In genomic region chr19:44401108-44401786, GRCh38 we compare ENCODE assay signal across 8 cellular contexts. TPM values are rescaled to one million over a fixed set of nuclear protein-coding genes. Genes with fewer than 3 reads are reported as not detected.
DNase-seq lines count a peak whose midpoint lies in the region; FAIRE-seq lines count a peak whose summit lies in the region.

ZNF285 (minus strand) TSS chr19:44401608; CDS start chr19:44397213, 4,395 bp downstream.

- in situ Hi-C loops in T47D (cut with HindIII; ENCODE audit: low pct_unique_long_range_greater_than_20kb, low sequenced_read_pairs) = no loop called here

- peak within 1 kb of the TSS in 1 of 2 donors; percentile 22 for H3K27ac ChIP-seq in small intestine (ENCODE audit: low read depth in 1 of 2, low read length in 1 of 2)

- H3K4me1 ChIP-seq in small intestine (ENCODE audit: control insufficient read depth in 2 of 2, insufficient read depth in 1 of 2, low read depth in 1 of 2, low read length in 1 of 2) = no peaks in the 10 kb centered on the region

- peaks cover 0 to 2% of the 10 kb centered on the region in 2 donors for H3K27me3 ChIP-seq in small intestine (ENCODE audit: control insufficient read depth in 2 of 2, insufficient read depth in 2 of 2, low read length in 2 of 2)

- peak within 1 kb of the TSS; percentile 38 to 70 for H3K4me3 ChIP-seq in small intestine (ENCODE audit: low read depth in 1 of 2, low read length in 2 of 2)

- peaks cover 2% of the 10 kb centered on the region for H3K9me3 ChIP-seq in small intestine (ENCODE audit: control insufficient read depth, low read depth)

- no peak for FAIRE-seq in small intestine (lab: Jason Lieb, UNC)

- WGBS in small intestine, 3 donors = 2 to 9% (median 2%) methylated on average over 37 to 38 of the region's 38 CpGs

- H3K36me3 ChIP-seq in small intestine (ENCODE audit: control insufficient read depth in 2 of 2, insufficient read depth in 2 of 2, low read length in 2 of 2) = no peaks in the 10 kb centered on the region

- DNase-seq in GM19240 (ENCODE audit: insufficient read length, low spot score) (peak; percentile 76), T-helper 1 cell (peak; percentile 36 to 73 (median 40)), T47D (ENCODE audit: low read depth in 1 of 2, low spot score in 1 of 2) (peak; percentile 71 to 93), iPS-NIHi11 (ENCODE audit: low spot score) (peak; percentile 97), small intestine (peak; percentile 93), DMS53 (lab: John Stamatoyannopoulos, UW) (no peak), DMS114 treated with DMSO at 0.1 percent for 48 hours (lab: John Stamatoyannopoulos, UW; ENCODE audit: unreplicated experiment) (no peak), COLO668 (lab: John Stamatoyannopoulos, UW; ENCODE audit: unreplicated experiment) (no peak)

RNA-seq across cellular contexts. Expression of gene ZNF285, which starts in this region (rescaled TPM):
- 1 to 10 TPM in 2 of 3 donors, under 1 TPM in 1; 0.54 to 1.4 (median 1.1) TPM for polyA plus RNA-seq in small intestine

Comparison
In these comparisons a context has a peak if more than half of its experiments do, and no peak if none do; other contexts are left out.
1. DNase-seq: peak in GM19240 (single experiment), T-helper 1 cell (5 of 5), T47D (2 of 2), iPS-NIHi11 (single experiment) and small intestine (single experiment); none in DMS53 (single experiment), DMS114 treated with DMSO at 0.1 percent for 48 hours (single experiment) and COLO668 (single experiment).